In genomic region chr6:117482240-117483003, GRCh38 we compare ENCODE assay signal across 8 cellular contexts. TPM values are rescaled to one million over a fixed set of nuclear protein-coding genes. Genes with fewer than 3 reads are reported as not detected.
DNase-seq lines count a peak whose midpoint lies in the region; ATAC-seq and TF ChIP-seq lines count a peak whose summit lies in the region.

Gene DCBLD1, plus strand, starts transcription at chr6:117482674. Its CDS starts 108 bp downstream, at chr6:117482782.

- H3K4me3 ChIP-seq in NT2/D1 (ENCODE audit: insufficient read length, low read depth), result peak within 1 kb of the TSS; percentile 70

- peaks cover 7% of the 10 kb centered on the region; the same call in 1 of the 2 replicates for H3K9me3 ChIP-seq in NT2/D1 (ENCODE audit: insufficient read depth, low read length)

- peaks cover 14% of the 10 kb centered on the region for H3K27me3 ChIP-seq in NT2/D1 (ENCODE audit: insufficient read depth, insufficient read length)

- no peak for TF ChIP-seq POLR2A in erythroblast (IDR thresholded peaks at IDR 0.05; ENCODE audit: low read length)

- peak within 1 kb of the TSS; percentile 89 for H3K27ac ChIP-seq in C4-2B

- ATAC-seq in GM19324 (IDR thresholded peaks at IDR 0.05; ENCODE audit: low FRiP score, unreplicated experiment), result peak; percentile 81
- peak; percentile 81 for ATAC-seq in HG03432 (IDR thresholded peaks at IDR 0.05; ENCODE audit: unreplicated experiment)

- H3K9ac ChIP-seq in NT2/D1 (ENCODE audit: insufficient read length, low read depth), result peak within 1 kb of the TSS; percentile 85

- H3K36me3 ChIP-seq in NT2/D1 (ENCODE audit: insufficient read depth, insufficient read length, low read length), result peaks cover 3% of the 10 kb centered on the region

- DNase-seq in NT2/D1 (ENCODE audit: low read depth, low spot score) (peak; percentile 30), erythroblast (lab: John Stamatoyannopoulos, UW) (peak; percentile 70 to 72), mucosa of gallbladder (ENCODE audit: low spot score) (peak; percentile 70)
- DNase-seq in activated T-cell treated with anti-CD3 and anti-CD28 coated beads, Interleukin-2, amount 50 U/mL, for 1 hour, result peak; percentile 63
- DNase-seq in stimulated activated naive CD4-positive, alpha-beta T cell (lab: John Stamatoyannopoulos, UW), result peak in 5 of 6 experiments; percentile 9 to 41 (median 36)

- no peak for TF ChIP-seq CTCF in C4-2B (conservative IDR thresholded peaks at IDR 0.05)

- H3K4me1 ChIP-seq in NT2/D1 (ENCODE audit: insufficient read depth, insufficient read length), result no peaks in the 10 kb centered on the region

RNA-seq across cellular contexts. Expression of gene DCBLD1, which starts in this region (rescaled TPM):
- 11.7 TPM for total RNA-seq in mucosa of gallbladder

Comparison
In these comparisons a context has a peak if more than half of its experiments do, and no peak if none do; other contexts are left out.
1. Peak in every context shown above with its lines: DNase-seq, ATAC-seq, H3K4me3 ChIP-seq and H3K27ac ChIP-seq.